23 cellular contexts compared by ENCODE assay signal in genomic region chr16:77913738-77914263, GRCh38.
"Had no signal": no experiment of that assay in that cellular context is flagged by ENCODE, and none has a peak within 500 bp of the region (broad histone marks: within the 10 kb centered on the region; RNA-seq: fewer than 3 reads in every experiment).

No MANE protein-coding gene starts in this region.

- H3K36me3 Mint-ChIP-seq: activated CD4-positive, alpha-beta memory T cell treated with anti-CD3 and anti-CD28 coated beads for 36 hours; activated naive CD8-positive, alpha-beta T cell; naive B cell; stimulated activated effector memory CD8-positive, alpha-beta T cell treated with anti-CD3 and anti-CD28 coated beads, Interleukin-12 subunit alpha, Interleukin-12 subunit beta, amount 100 ng/mL, for 72 hours; type B pancreatic cell had no signal

- H3K27me3 ChIP-seq: colonic mucosa, gastroesophageal sphincter, heart right ventricle, left lung, neutrophil, sigmoid colon, testis had no signal

- H3K27ac Mint-ChIP-seq: activated CD4-positive, alpha-beta memory T cell treated with anti-CD3 and anti-CD28 coated beads for 36 hours; activated naive CD8-positive, alpha-beta T cell; activated T-helper 1 cell treated with anti-CD3 and anti-CD28 coated beads, Interleukin-12 subunit alpha, Interleukin-12 subunit beta, Interleukin-2, Interleukin-4 antibody, amounts not matched to agents 30 ng/mL and 10 ng/mL and 1 ng/mL, durations not matched to agents 14 hours and 24 hours and 36 hours; naive B cell; stimulated activated effector memory CD8-positive, alpha-beta T cell treated with anti-CD3 and anti-CD28 coated beads, Interleukin-12 subunit alpha, Interleukin-12 subunit beta, amount 100 ng/mL, for 72 hours; T-helper 17 cell; type B pancreatic cell had no signal

- H3K9me3 ChIP-seq: colonic mucosa, gastroesophageal sphincter, heart right ventricle, left lung, mucosa of descending colon, neutrophil, sigmoid colon, testis had no signal

- H3K4me1 Mint-ChIP-seq: naive B cell; stimulated activated effector memory CD8-positive, alpha-beta T cell treated with anti-CD3 and anti-CD28 coated beads, Interleukin-12 subunit alpha, Interleukin-12 subunit beta, amount 100 ng/mL, for 72 hours; T-helper 17 cell had no signal

- DNase-seq: activated CD4-positive, alpha-beta memory T cell treated with anti-CD3 and anti-CD28 coated beads for 36 hours; activated CD4-positive, alpha-beta T cell treated with anti-CD3 and anti-CD28 coated beads for 4 hours; activated gamma-delta T cell treated with Interleukin-2 at 50 U/mL for 16 hours; activated T-cell treated with anti-CD3 and anti-CD28 coated beads for 4 hours; amniotic stem cell; central memory CD4-positive, alpha-beta T cell; colonic mucosa; erythroblast; heart right ventricle; left lung; mucosa of descending colon; naive B cell; posterior cingulate gyrus; sigmoid colon; stimulated activated CD4-positive, alpha-beta T cell treated with anti-CD3 and anti-CD28 coated beads, Interleukin-4, amount 100 ng/mL, for 24 hours; T-helper 17 cell; testis had no signal

- H3K27me3 Mint-ChIP-seq: activated CD4-positive, alpha-beta memory T cell treated with anti-CD3 and anti-CD28 coated beads for 36 hours; activated naive CD8-positive, alpha-beta T cell; naive B cell had no signal

- H3K27ac ChIP-seq: colonic mucosa, gastroesophageal sphincter, heart right ventricle, left lung, neutrophil, sigmoid colon, testis had no signal

- H3K4me1 ChIP-seq: colonic mucosa, left lung, testis had no signal

- H3K9me3 Mint-ChIP-seq: activated CD4-positive, alpha-beta memory T cell treated with anti-CD3 and anti-CD28 coated beads for 36 hours; activated T-helper 1 cell treated with anti-CD3 and anti-CD28 coated beads, Interleukin-12 subunit alpha, Interleukin-12 subunit beta, Interleukin-2, Interleukin-4 antibody, amounts not matched to agents 30 ng/mL and 10 ng/mL and 1 ng/mL, durations not matched to agents 14 hours and 24 hours and 36 hours; naive B cell; stimulated activated effector memory CD8-positive, alpha-beta T cell treated with anti-CD3 and anti-CD28 coated beads, Interleukin-12 subunit alpha, Interleukin-12 subunit beta, amount 100 ng/mL, for 72 hours; type B pancreatic cell had no signal

- ATAC-seq: gastroesophageal sphincter; heart right ventricle; left lung; mucosa of descending colon; stimulated activated effector memory CD8-positive, alpha-beta T cell treated with anti-CD3 and anti-CD28 coated beads, Interleukin-12 subunit alpha, Interleukin-12 subunit beta, amount 100 ng/mL, for 72 hours; T-helper 17 cell had no signal

- H3K4me3 Mint-ChIP-seq: activated CD4-positive, alpha-beta memory T cell treated with anti-CD3 and anti-CD28 coated beads for 36 hours; activated naive CD8-positive, alpha-beta T cell; activated T-helper 1 cell treated with anti-CD3 and anti-CD28 coated beads, Interleukin-12 subunit alpha, Interleukin-12 subunit beta, Interleukin-2, Interleukin-4 antibody, amounts not matched to agents 30 ng/mL and 10 ng/mL and 1 ng/mL, durations not matched to agents 14 hours and 24 hours and 36 hours; naive B cell; stimulated activated effector memory CD8-positive, alpha-beta T cell treated with anti-CD3 and anti-CD28 coated beads, Interleukin-12 subunit alpha, Interleukin-12 subunit beta, amount 100 ng/mL, for 72 hours; T-helper 17 cell; type B pancreatic cell had no signal
